In the genomic region with DNA sequence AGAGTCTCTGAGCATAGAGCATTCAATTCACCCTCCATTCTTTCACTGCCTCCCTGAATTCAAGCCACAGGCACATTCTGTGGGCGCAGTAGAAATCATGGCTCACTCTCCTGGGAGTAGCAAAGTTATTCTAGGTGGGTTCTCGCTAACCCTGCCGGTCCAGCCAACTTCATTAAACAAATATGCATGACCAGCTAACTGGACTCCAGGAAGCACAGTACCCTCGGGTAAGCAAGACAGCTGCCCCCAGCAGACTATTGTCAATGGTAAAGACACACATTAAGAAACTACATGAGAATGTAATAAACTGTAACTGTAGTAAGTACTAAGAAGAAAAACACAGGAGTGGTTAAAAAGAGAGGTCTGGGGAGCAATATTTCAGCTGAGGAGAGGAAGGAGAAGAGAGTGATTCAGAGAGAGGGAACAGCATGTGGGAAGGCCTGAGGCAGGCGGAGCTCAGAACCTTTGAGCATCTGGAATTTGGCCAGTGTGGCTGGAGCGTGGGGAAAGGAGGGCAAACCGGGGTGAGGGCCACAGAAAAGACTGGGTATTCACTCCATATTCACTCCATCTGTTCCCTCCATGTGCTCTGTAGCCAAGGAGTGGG, we compare ENCODE assay signal across 18 cellular contexts. TPM values are rescaled to one million over a fixed set of nuclear protein-coding genes. Genes with fewer than 3 reads are reported as not detected.
DNase-seq lines count a peak whose midpoint lies in the region; ATAC-seq and TF ChIP-seq lines count a peak whose summit lies in the region.
"Had no signal": no experiment of that assay in that cellular context is flagged by ENCODE, and none has a peak within 500 bp of the region (broad histone marks: within the 10 kb centered on the region; RNA-seq: fewer than 3 reads in every experiment).

No MANE protein-coding gene starts in this region.

- CTCF ChIA-PET in IMR-90 (lab: Yijun Ruan, JAX) = interaction anchor here (0.6 to 0.7 kb wide), 2 partner anchors 104 to 148 kb away, joined by 3 to 5 read pairs; no protein-coding TSS in a partner anchor

- no peaks in the 10 kb centered on the region for H3K27me3 Mint-ChIP-seq in activated T-cell treated with anti-CD3 and anti-CD28 coated beads, Interleukin-2, amount 50 U/mL, for 72 hours (ENCODE audit: low read depth)

- intact Hi-C loops in IMR-90 (cut with micrococcal nuclease) = no loop called here

- no peak overlapping the region for H3K9ac ChIP-seq in IMR-90 (ENCODE audit: low read depth, low read length)

- TF ChIP-seq RAD21 in IMR-90 (IDR thresholded peaks at IDR 0.05; ENCODE audit: low read length) = no peak

- H3K36me3 Mint-ChIP-seq in activated T-cell treated with anti-CD3 and anti-CD28 coated beads, Interleukin-2, amount 50 U/mL, for 72 hours (ENCODE audit: insufficient read depth in 2 of 2) = no peaks in the 10 kb centered on the region
- H3K36me3 Mint-ChIP-seq: brain had no signal

- H3K4me3 ChIP-seq in IMR-90 (ENCODE audit: insufficient read depth, low read depth, low read length) = no peak overlapping the region
- no peak overlapping the region for H3K4me3 ChIP-seq in astrocyte of the cerebellum (ENCODE audit: low read depth, low read length)
- H3K4me3 ChIP-seq in suprapubic skin = no peak overlapping the region
- H3K4me3 ChIP-seq: pancreas had no signal

- no peak overlapping the region for H3K27ac Mint-ChIP-seq in activated T-cell treated with anti-CD3 and anti-CD28 coated beads, Interleukin-2, amount 50 U/mL, for 72 hours
- H3K27ac Mint-ChIP-seq: effector memory CD8-positive, alpha-beta T cell had no signal

- H4K91ac ChIP-seq in IMR-90 (ENCODE audit: insufficient read depth, low read depth, low read length) = no peak overlapping the region; the same call in 1 of the 2 replicates

- H4K20me1 ChIP-seq in IMR-90 (ENCODE audit: insufficient read depth, low read length) = no peaks in the 10 kb centered on the region

- peak overlapping the region; percentile 55; the same call in 1 of the 2 replicates for H2BK20ac ChIP-seq in IMR-90 (ENCODE audit: low read depth, low read length)

- H3K27ac ChIP-seq in IMR-90 (ENCODE audit: insufficient read depth, low read length) = no peak overlapping the region
- peak overlapping the region; percentile 24 for H3K27ac ChIP-seq in suprapubic skin
- H3K27ac ChIP-seq: C4-2B, pancreas had no signal

- no peak overlapping the region; the same call in 1 of the 2 replicates for H3K14ac ChIP-seq in IMR-90 (replicated peaks; ENCODE audit: low read depth, low read length)

- POLR2A ChIA-PET in IMR-90 (lab: Charles Lee; ENCODE audit: unreplicated experiment) = no interaction called here

- no peaks in the 10 kb centered on the region for H3K27me3 ChIP-seq in IMR-90 (ENCODE audit: control insufficient read depth, insufficient read depth, low read length)
- H3K27me3 ChIP-seq in suprapubic skin = no peaks in the 10 kb centered on the region
- H3K27me3 ChIP-seq: pancreas had no signal

- peak; percentile 8; the same call in 1 of the 2 replicates for ATAC-seq in IMR-90 (ENCODE audit: low read depth)
- no peak for ATAC-seq in activated T-cell treated with anti-CD3 and anti-CD28 coated beads, Interleukin-2, amount 50 U/mL, for 72 hours (replicated peaks in 1 of 2)
- ATAC-seq: effector memory CD8-positive, alpha-beta T cell had no signal

- H3K9me3 Mint-ChIP-seq in activated T-cell treated with anti-CD3 and anti-CD28 coated beads, Interleukin-2, amount 50 U/mL, for 72 hours = no peaks in the 10 kb centered on the region
- H3K9me3 Mint-ChIP-seq: effector memory CD8-positive, alpha-beta T cell had no signal

- TF ChIP-seq CTCF in IMR-90 (conservative IDR thresholded peaks at IDR 0.05; ENCODE audit: low read depth, low read length) (no peak), astrocyte of the cerebellum (IDR thresholded peaks at IDR 0.05; ENCODE audit: low read depth, low read length, missing control alignments) (no peak), suprapubic skin (IDR thresholded peaks at IDR 0.05) (no peak)

- BruUV-seq in IMR-90 (replicated peaks; lab: Mats Ljungman, UMichigan) = no TSS peak

- 0 out of 2 replicates have a peak overlapping the region, but pooled peaks have one; percentile 15 for H3K4ac ChIP-seq in IMR-90 (ENCODE audit: low read depth, low read length)

- DNase-seq in IMR-90 (no peak), astrocyte of the cerebellum (ENCODE audit: low read depth) (peak; percentile 47), myocyte (ENCODE audit: low read depth) (peak; percentile 82), suprapubic skin (ENCODE audit: low spot score in 2 of 2) (no peak), NCI-H510A (lab: John Stamatoyannopoulos, UW) (no peak)
- no peak for DNase-seq in activated T-cell treated with anti-CD3 and anti-CD28 coated beads, Interleukin-2, amount 50 U/mL, for 72 hours
- DNase-seq in activated CD4-positive, alpha-beta T cell treated with anti-CD3 and anti-CD28 coated beads, Interleukin-2, amount 50 U/mL, for 4 hours = no peak
- DNase-seq: effector memory CD8-positive, alpha-beta T cell; foreskin melanocyte; mesendoderm; NK-92 treated with Interleukin-12 subunit alpha and Interleukin-12 subunit beta, amount 100 ng/mL, for 24 hours; stimulated activated CD4-positive, alpha-beta T cell treated with anti-CD3 and anti-CD28 coated beads, Interleukin-15, amount 100 ng/mL, for 24 hours had no signal

- no peaks in the 10 kb centered on the region for H3K79me1 ChIP-seq in IMR-90 (ENCODE audit: low read depth in 1 of 2, low read length in 2 of 2)

- in situ Hi-C loops in IMR-90 (cut with MboI; ENCODE audit: low sequenced_read_pairs) = loop anchor here (10.0 kb wide), 1 partner anchor 63 kb away; the partner anchor contains the start of gene GPR157
- in situ Hi-C loops in astrocyte of the cerebellum (cut with HindIII; ENCODE audit: low sequenced_read_pairs) = no loop called here

- peaks cover 6% of the 10 kb centered on the region; the same call in 1 of the 2 replicates for H3K9me1 ChIP-seq in IMR-90 (ENCODE audit: insufficient read depth, low read length)

- no peaks in the 10 kb centered on the region for H3K36me3 ChIP-seq in IMR-90 (ENCODE audit: control insufficient read depth, insufficient read depth, low read length)
- no peaks in the 10 kb centered on the region for H3K36me3 ChIP-seq in suprapubic skin
- H3K36me3 ChIP-seq: pancreas had no signal

- H3K4me3 Mint-ChIP-seq in activated T-cell treated with anti-CD3 and anti-CD28 coated beads, Interleukin-2, amount 50 U/mL, for 72 hours = no peak overlapping the region
- H3K4me3 Mint-ChIP-seq: brain; effector memory CD8-positive, alpha-beta T cell had no signal

- peak overlapping the region; percentile 37; the same call in 1 of the 2 replicates for H2BK120ac ChIP-seq in IMR-90 (ENCODE audit: low read depth, low read length)

- H2BK5ac ChIP-seq in IMR-90 (ENCODE audit: low read depth, low read length, poor library complexity, severe bottlenecking) = peak overlapping the region; percentile 6

- H3K18ac ChIP-seq in IMR-90 (ENCODE audit: low read depth, low read length) = no peak overlapping the region

- no peak for TF ChIP-seq POLR2A in IMR-90 (IDR thresholded peaks at IDR 0.05; ENCODE audit: low read depth, low read length)
- TF ChIP-seq POLR2A in suprapubic skin (IDR thresholded peaks at IDR 0.05) = no peak

- no peak overlapping the region for H3K23ac ChIP-seq in IMR-90 (ENCODE audit: low read depth, low read length)

- H3K4me1 ChIP-seq in IMR-90 (ENCODE audit: control insufficient read depth, insufficient read depth, low read length) (peaks cover 11% of the 10 kb centered on the region), suprapubic skin (peaks cover 6% of the 10 kb centered on the region)
- H3K4me1 ChIP-seq: pancreas had no signal

- no peak overlapping the region for H3K4me2 ChIP-seq in IMR-90 (ENCODE audit: low read depth, low read length)

- no peak for TF ChIP-seq EP300 in suprapubic skin (IDR thresholded peaks at IDR 0.05)

- H3K9me3 ChIP-seq in IMR-90 (ENCODE audit: control insufficient read depth, insufficient read depth, low read length) (no peaks in the 10 kb centered on the region), suprapubic skin (no peaks in the 10 kb centered on the region)
- H3K9me3 ChIP-seq: pancreas had no signal

- no peak overlapping the region; the same call in 2 of the 3 replicates for H2BK15ac ChIP-seq in IMR-90 (ENCODE audit: low read depth, low read length)

- no peak overlapping the region for H3K56ac ChIP-seq in IMR-90 (ENCODE audit: extremely low read depth, insufficient read depth, low read length)

- no peak overlapping the region for H2AK9ac ChIP-seq in IMR-90 (replicated peaks; ENCODE audit: low read depth, low read length, poor library complexity)

- no CpG with 5 or more reads among the region's 7 CpGs for WGBS in IMR-90 (ENCODE audit: extremely low coverage in 2 of 2, insufficient read length in 1 of 2), 2 experiments
- 59% methylated on average over 7 of the region's 7 CpGs for WGBS in suprapubic skin

- peak overlapping the region in 1 of 2 experiments; percentile 16; a peak in 2 of 4 replicates for H4K8ac ChIP-seq in IMR-90 (ENCODE audit: low read depth in 2 of 2, low read length in 2 of 2)

- dilution Hi-C loops in IMR-90 (cut with HindIII; ENCODE audit: low sequenced_read_pairs, unreplicated experiment) = no loop called here

- no peak overlapping the region for H4K5ac ChIP-seq in IMR-90 (ENCODE audit: low read depth, low read length)

- peak overlapping the region; percentile 52 for H2AFZ ChIP-seq in IMR-90 (replicated peaks; ENCODE audit: low read length, poor library complexity)

- H2AK5ac ChIP-seq in IMR-90 (ENCODE audit: low read depth, low read length) = peak overlapping the region; percentile 38; the same call in 1 of the 2 replicates

- peaks cover 1% of the 10 kb centered on the region for H3K4me1 Mint-ChIP-seq in activated T-cell treated with anti-CD3 and anti-CD28 coated beads, Interleukin-2, amount 50 U/mL, for 72 hours (ENCODE audit: low read depth)

TF ChIP-seq in IMR-90, 13 proteins besides CTCF, POLR2A, EP300 and RAD21 (continues in another document):
- no peak for TF ChIP-seq MAFK (IDR thresholded peaks at IDR 0.05; ENCODE audit: low read depth, low read length)
- TF ChIP-seq RFX5 (IDR thresholded peaks at IDR 0.05; ENCODE audit: low read depth, low read length) = no peak
- TF ChIP-seq CEBPB (IDR thresholded peaks at IDR 0.05; ENCODE audit: low read depth, low read length) = no peak

RNA-seq across cellular contexts. Expression of gene SLC2A5, which starts 7.4 kb away (rescaled TPM):
- total RNA-seq in IMR-90 (2012; rRNA removed) = 0.18 TPM in 1 of 2 replicates, not detected in the other
- 0.03 TPM in 1 of 2 replicates, not detected in the other for polyA plus RNA-seq in IMR-90 (2012; rRNA removed)
- 0.05 TPM in 1 of 2 replicates, not detected in the other for polyA plus RNA-seq in IMR-90 (2012; cell fraction: cytosol; rRNA removed)
- polyA plus RNA-seq in IMR-90 (2012; cell fraction: nucleus; rRNA removed; ENCODE audit: low replicate concordance) = 0.34 and 0.55 TPM in 2 replicates
- 11.1 and 12.6 TPM in 2 replicates for total RNA-seq in myocyte
- polyA plus RNA-seq in myocyte (2012) = 5.4 TPM
- total RNA-seq in suprapubic skin = 1 to 10 TPM; 3.3 to 6.5 (median 3.8) TPM
- total RNA-seq in activated T-cell treated with anti-CD3 and anti-CD28 coated beads, Interleukin-2, amount 50 U/mL, for 72 hours = not detected
- total RNA-seq: HT1080 had no signal

RNA-seq across cellular contexts. Expression of gene SLC2A7, which starts 35.8 kb away (rescaled TPM):
- total RNA-seq in IMR-90 (2012; rRNA removed) (not detected in 2 replicates), myocyte (not detected in 2 replicates), suprapubic skin (not detected)
- polyA plus RNA-seq in IMR-90 (2012; rRNA removed) = not detected in 2 replicates
- polyA plus RNA-seq in IMR-90 (2012; cell fraction: cytosol; rRNA removed) = not detected in 2 replicates
- polyA plus RNA-seq in IMR-90 (2012; cell fraction: nucleus; rRNA removed; ENCODE audit: low replicate concordance) = not detected in 2 replicates
- polyA plus RNA-seq in myocyte (2012) = not detected
- total RNA-seq in activated T-cell treated with anti-CD3 and anti-CD28 coated beads, Interleukin-2, amount 50 U/mL, for 72 hours = under 1 TPM in 1 of 2 donors, not detected in 1; 0.22 TPM
- total RNA-seq: HT1080, pancreas, SK-MEL-5, temporal lobe had no signal
- polyA plus RNA-seq: pancreas had no signal

Comparison
In these comparisons a context has a peak if more than half of its experiments do, and no peak if none do; other contexts are left out.
1. DNase-seq: peak in astrocyte of the cerebellum (single experiment) and myocyte (single experiment); none in IMR-90 (single experiment), suprapubic skin (0 of 2), activated T-cell treated with anti-CD3 and anti-CD28 coated beads, Interleukin-2, amount 50 U/mL, for 72 hours (0 of 2), activated CD4-positive, alpha-beta T cell treated with anti-CD3 and anti-CD28 coated beads, Interleukin-2, amount 50 U/mL, for 4 hours (0 of 2) and NCI-H510A (single experiment).